1 cellular context compared by ENCODE assay signal in the genomic region with DNA sequence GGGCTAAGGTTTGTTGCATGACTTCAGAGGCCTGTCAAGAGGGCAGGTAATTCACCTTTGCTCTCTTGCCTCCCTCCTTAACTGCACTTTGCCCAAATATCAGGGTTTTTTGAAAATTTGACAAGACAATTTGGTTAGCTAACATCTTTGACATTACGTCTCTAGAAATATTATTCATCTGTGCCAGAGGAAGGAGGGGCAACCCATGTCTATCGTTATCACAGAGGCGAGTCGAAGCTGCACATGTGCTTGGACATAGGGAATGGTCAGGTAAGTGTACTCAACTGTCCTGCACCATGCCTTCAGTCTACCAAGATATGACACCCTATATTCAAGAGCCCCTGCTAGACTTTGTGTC.
TF ChIP-seq lines count a peak whose summit lies in the region.

No MANE protein-coding gene starts in this region.

TF ChIP-seq in IMR-90, 13 proteins besides CTCF, POLR2A, EP300 and RAD21:
- TF ChIP-seq MAFK (IDR thresholded peaks at IDR 0.05; ENCODE audit: low read depth, low read length) (no peak), CHD1 (IDR thresholded peaks at IDR 0.05; ENCODE audit: low read depth, low read length) (no peak), FOS (IDR thresholded peaks at IDR 0.05; ENCODE audit: low read depth, low read length) (no peak), CEBPB (IDR thresholded peaks at IDR 0.05; ENCODE audit: low read depth, low read length) (no peak), RFX5 (IDR thresholded peaks at IDR 0.05; ENCODE audit: low read depth, low read length) (no peak), SMC3 (IDR thresholded peaks at IDR 0.05; ENCODE audit: low read depth, low read length) (no peak), MXI1 (IDR thresholded peaks at IDR 0.05; ENCODE audit: borderline replicate concordance, low read depth, low read length) (no peak), NFE2L2 (IDR thresholded peaks at IDR 0.05; ENCODE audit: low read depth, low read length) (no peak), MAZ (IDR thresholded peaks at IDR 0.05; ENCODE audit: borderline replicate concordance, low read depth, low read length) (no peak)
- TF ChIP-seq, protein P1, sequence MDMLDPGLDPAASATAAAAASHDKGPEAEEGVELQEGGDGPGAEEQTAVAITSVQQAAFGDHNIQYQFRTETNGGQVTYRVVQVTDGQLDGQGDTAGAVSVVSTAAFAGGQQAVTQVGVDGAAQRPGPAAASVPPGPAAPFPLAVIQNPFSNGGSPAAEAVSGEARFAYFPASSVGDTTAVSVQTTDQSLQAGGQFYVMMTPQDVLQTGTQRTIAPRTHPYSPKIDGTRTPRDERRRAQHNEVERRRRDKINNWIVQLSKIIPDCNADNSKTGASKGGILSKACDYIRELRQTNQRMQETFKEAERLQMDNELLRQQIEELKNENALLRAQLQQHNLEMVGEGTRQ (IDR thresholded peaks at IDR 0.05; ENCODE audit: low read depth, low read length), result no peak
